ENCODE assay signal across 1 cellular context in genomic region chr19:18435185-18435841, GRCh38.
TF ChIP-seq lines count a peak whose summit lies in the region.

No MANE protein-coding gene starts in this region.

TF ChIP-seq in HepG2, 621 proteins besides CTCF, POLR2A, EP300 and RAD21:
- TF ChIP-seq, protein P1, sequence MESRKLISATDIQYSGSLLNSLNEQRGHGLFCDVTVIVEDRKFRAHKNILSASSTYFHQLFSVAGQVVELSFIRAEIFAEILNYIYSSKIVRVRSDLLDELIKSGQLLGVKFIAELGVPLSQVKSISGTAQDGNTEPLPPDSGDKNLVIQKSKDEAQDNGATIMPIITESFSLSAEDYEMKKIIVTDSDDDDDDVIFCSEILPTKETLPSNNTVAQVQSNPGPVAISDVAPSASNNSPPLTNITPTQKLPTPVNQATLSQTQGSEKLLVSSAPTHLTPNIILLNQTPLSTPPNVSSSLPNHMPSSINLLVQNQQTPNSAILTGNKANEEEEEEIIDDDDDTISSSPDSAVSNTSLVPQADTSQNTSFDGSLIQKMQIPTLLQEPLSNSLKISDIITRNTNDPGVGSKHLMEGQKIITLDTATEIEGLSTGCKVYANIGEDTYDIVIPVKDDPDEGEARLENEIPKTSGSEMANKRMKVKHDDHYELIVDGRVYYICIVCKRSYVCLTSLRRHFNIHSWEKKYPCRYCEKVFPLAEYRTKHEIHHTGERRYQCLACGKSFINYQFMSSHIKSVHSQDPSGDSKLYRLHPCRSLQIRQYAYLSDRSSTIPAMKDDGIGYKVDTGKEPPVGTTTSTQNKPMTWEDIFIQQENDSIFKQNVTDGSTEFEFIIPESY (CRISPR knock-in tag; IDR thresholded peaks at IDR 0.05), result peak; percentile 49; the same call in 1 of the 2 replicates
- TF ChIP-seq ZNF510 (CRISPR knock-in tag; IDR thresholded peaks at IDR 0.05; ENCODE audit: low read depth) (no peak), RBFOX2 (IDR thresholded peaks at IDR 0.05; ENCODE audit: low read depth, low read length) (0 out of 2 replicates have a peak, but pooled peaks have one; percentile 4)
